Comparison of ENCODE assay signal across 20 cellular contexts in the genomic region with DNA sequence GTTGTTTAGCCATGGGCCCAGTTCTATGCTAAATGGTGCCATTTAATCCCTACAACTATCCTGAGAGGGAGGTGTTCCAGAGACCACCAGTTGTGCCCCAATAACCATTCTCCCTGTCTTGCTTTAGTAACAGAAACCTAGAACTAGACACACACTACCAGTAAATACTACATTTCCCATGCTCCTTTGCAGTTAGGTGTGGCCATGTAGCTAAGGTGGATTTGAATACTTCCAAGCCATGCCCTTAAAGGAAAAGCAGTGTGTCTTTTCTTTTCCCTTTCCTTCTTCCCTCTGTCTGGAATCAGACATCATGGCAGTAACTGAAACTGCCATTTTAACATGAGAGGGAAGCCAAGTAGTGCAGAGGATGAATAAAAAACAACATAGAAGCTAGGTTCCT.
DNase-seq lines count a peak whose midpoint lies in the region; ATAC-seq, FAIRE-seq and TF ChIP-seq lines count a peak whose summit lies in the region.
"Had no signal": no experiment of that assay in that cellular context is flagged by ENCODE, and none has a peak within 500 bp of the region (broad histone marks: within the 10 kb centered on the region; RNA-seq: fewer than 3 reads in every experiment).

No MANE protein-coding gene starts in this region.

- no peaks in the 10 kb centered on the region for H3K79me2 ChIP-seq in DOHH2 (ENCODE audit: control insufficient read depth, low read length)
- H3K79me2 ChIP-seq in PC-3 (ENCODE audit: low read length) = no peaks in the 10 kb centered on the region

- no peak for TF ChIP-seq CTCF in DOHH2 (IDR thresholded peaks at IDR 0.05; ENCODE audit: low read depth, low read length, poor library complexity, severe bottlenecking)
- TF ChIP-seq CTCF in PC-3 (conservative IDR thresholded peaks at IDR 0.05; ENCODE audit: low read depth, low read length) = no peak

- H3K27me3 ChIP-seq in DOHH2 (ENCODE audit: control insufficient read depth, low read length) = 0 out of 2 replicates have a peak, but pooled peaks cover 2% of the 10 kb centered on the region
- no peaks in the 10 kb centered on the region for H3K27me3 ChIP-seq in PC-3 (ENCODE audit: low read length)
- no peaks in the 10 kb centered on the region for H3K27me3 ChIP-seq in naive thymus-derived CD4-positive, alpha-beta T cell (ENCODE audit: control insufficient read depth in 2 of 2, insufficient read depth in 2 of 2, low read length in 2 of 2)
- H3K27me3 ChIP-seq: BLaER1 treated with 17β-estradiol and CSF1 and Interleukin-3, amounts not matched to agents 10 nM and 100 nM; Peyer's patch had no signal

- H3K9me3 ChIP-seq in DOHH2 (ENCODE audit: control insufficient read depth, insufficient read depth, low read length) (no peaks in the 10 kb centered on the region), PC-3 (ENCODE audit: low read length) (no peaks in the 10 kb centered on the region)
- H3K9me3 ChIP-seq in naive thymus-derived CD4-positive, alpha-beta T cell (ENCODE audit: control insufficient read depth in 2 of 3, low read length in 3 of 3) = no peaks in the 10 kb centered on the region
- H3K9me3 ChIP-seq: A549, HAP-1, Peyer's patch had no signal

- no peak overlapping the region for H3K4me3 Mint-ChIP-seq in naive thymus-derived CD4-positive, alpha-beta T cell

- H3K4me2 ChIP-seq in DOHH2 (ENCODE audit: low read length) = peak overlapping the region; percentile 21; the same call in 1 of the 2 replicates
- no peak overlapping the region for H3K4me2 ChIP-seq in PC-3 (ENCODE audit: low read length)
- H3K4me2 ChIP-seq: A549; BLaER1 treated with 17β-estradiol and CSF1 and Interleukin-3, amounts not matched to agents 10 nM and 100 nM; KMS-11 had no signal

- BruUV-seq in PC-3 (replicated peaks; lab: Mats Ljungman, UMichigan) = no TSS peak

- H2AFZ ChIP-seq in PC-3 (ENCODE audit: low read length) = peak overlapping the region; percentile 30; the same call in 1 of the 2 replicates

- peaks cover 0 to 5% (median 3%) of the 10 kb centered on the region in 5 donors for H3K36me3 Mint-ChIP-seq in naive thymus-derived CD4-positive, alpha-beta T cell

- intact Hi-C loops in PC-3 (cut with micrococcal nuclease) = no loop called here
- intact Hi-C loops in naive thymus-derived CD4-positive, alpha-beta T cell (cut with micrococcal nuclease) = no loop called here

- no peak overlapping the region for H3K27ac Mint-ChIP-seq in naive thymus-derived CD4-positive, alpha-beta T cell

- CTCF ChIA-PET in PC-3 (lab: Charles Lee) = no interaction called here
- CTCF ChIA-PET in naive thymus-derived CD4-positive, alpha-beta T cell (lab: Charles Lee) = no interaction called here

- H3K9me2 ChIP-seq in DOHH2 (replicated peaks; ENCODE audit: control insufficient read depth, low read length) = no peaks in the 10 kb centered on the region
- no peaks in the 10 kb centered on the region for H3K9me2 ChIP-seq in PC-3 (replicated peaks; ENCODE audit: low read length)

- H3K27ac ChIP-seq in DOHH2 (ENCODE audit: low read depth, low read length) (no peak overlapping the region), PC-3 (ENCODE audit: low read length) (no peak overlapping the region)
- no peak overlapping the region for H3K27ac ChIP-seq in naive thymus-derived CD4-positive, alpha-beta T cell (ENCODE audit: low read depth, low read length)
- H3K27ac ChIP-seq: A549; BLaER1 treated with 17β-estradiol and CSF1 and Interleukin-3, amounts not matched to agents 10 nM and 100 nM; HL-60; KMS-11; Peyer's patch had no signal

- FAIRE-seq in HTR-8/SVneo (lab: Jason Lieb, UNC) = peak; percentile 20
- FAIRE-seq: A549 had no signal

- H3K4me1 Mint-ChIP-seq in naive thymus-derived CD4-positive, alpha-beta T cell = peaks cover 0 to 5% (median 0%) of the 10 kb centered on the region in 7 donors

- H3K4me1 ChIP-seq in DOHH2 (ENCODE audit: control insufficient read depth, low read length) = no peaks in the 10 kb centered on the region
- peaks cover 22% of the 10 kb centered on the region for H3K4me1 ChIP-seq in PC-3 (ENCODE audit: insufficient read depth, low read length)
- H3K4me1 ChIP-seq in naive thymus-derived CD4-positive, alpha-beta T cell (ENCODE audit: control insufficient read depth in 2 of 2, insufficient read depth in 2 of 2, low read length in 2 of 2) = no peaks in the 10 kb centered on the region
- H3K4me1 ChIP-seq: A549, HAP-1, Peyer's patch had no signal

- peaks cover 0 to 6% (median 2%) of the 10 kb centered on the region in 11 donors for H3K9me3 Mint-ChIP-seq in naive thymus-derived CD4-positive, alpha-beta T cell

- peaks cover 3 to 40% (median 9%) of the 10 kb centered on the region in 5 donors for H3K27me3 Mint-ChIP-seq in naive thymus-derived CD4-positive, alpha-beta T cell

- POLR2A ChIA-PET in PC-3 (lab: Charles Lee; ENCODE audit: unreplicated experiment) = no interaction called here
- POLR2A ChIA-PET in naive thymus-derived CD4-positive, alpha-beta T cell (lab: Charles Lee) = no interaction called here

- H4K20me1 ChIP-seq in DOHH2 (ENCODE audit: control insufficient read depth, insufficient read depth, low read depth, low read length) = no peaks in the 10 kb centered on the region
- H4K20me1 ChIP-seq in PC-3 (ENCODE audit: low read length) = no peaks in the 10 kb centered on the region
- H4K20me1 ChIP-seq: BLaER1 treated with 17β-estradiol and CSF1 and Interleukin-3, amounts not matched to agents 10 nM and 100 nM had no signal

- H3F3A ChIP-seq in DOHH2 (ENCODE audit: control insufficient read depth, insufficient read depth) = no peaks in the 10 kb centered on the region
- no peaks in the 10 kb centered on the region for H3F3A ChIP-seq in PC-3 (ENCODE audit: low read length, unreplicated experiment)

- H3K36me3 ChIP-seq in DOHH2 (ENCODE audit: control insufficient read depth, low read length) (no peaks in the 10 kb centered on the region), PC-3 (ENCODE audit: low read depth, low read length) (no peaks in the 10 kb centered on the region)
- no peaks in the 10 kb centered on the region for H3K36me3 ChIP-seq in naive thymus-derived CD4-positive, alpha-beta T cell (ENCODE audit: control insufficient read depth in 2 of 3, insufficient read depth in 3 of 3, low read length in 3 of 3)
- H3K36me3 ChIP-seq: BLaER1 treated with 17β-estradiol and CSF1 and Interleukin-3, amounts not matched to agents 10 nM and 100 nM; HAP-1; Peyer's patch had no signal

- H3K4me3 ChIP-seq in DOHH2 (ENCODE audit: low read length) = no peak overlapping the region
- H3K4me3 ChIP-seq in PC-3 (ENCODE audit: low read length) = no peak overlapping the region
- H3K4me3 ChIP-seq in naive thymus-derived CD4-positive, alpha-beta T cell (ENCODE audit: low read length) = no peak overlapping the region
- H3K4me3 ChIP-seq: A549; BLaER1 treated with 17β-estradiol and CSF1 and Interleukin-3, amounts not matched to agents 10 nM and 100 nM; HAP-1; Peyer's patch had no signal

- DNase-seq in HTR-8/SVneo (ENCODE audit: insufficient read length, low spot score) = no peak
- DNase-seq in PC-3 = peak; percentile 15
- peak; percentile 26 for DNase-seq in iPS-NIHi11 (ENCODE audit: low spot score)
- no peak for DNase-seq in SIG-M5 treated with dmso at 0.1 percent for 504 hours (lab: John Stamatoyannopoulos, UW; ENCODE audit: unreplicated experiment)
- no peak for DNase-seq in GM03348 (ENCODE audit: low spot score)
- DNase-seq in naive thymus-derived CD4-positive, alpha-beta T cell = no peak
- DNase-seq: MM.1S, NCI-H1105 treated with DMSO at 0.1 percent for 48 hours, NCI-H187, NCI-H446 treated with DMSO at 0.1 percent for 48 hours, Peyer's patch, Right ventricle myocardium superior had no signal

- no peak for ATAC-seq in PC-3
- no peak for ATAC-seq in HG03175 (IDR thresholded peaks at IDR 0.05; ENCODE audit: unreplicated experiment)
- no peak for ATAC-seq in naive thymus-derived CD4-positive, alpha-beta T cell
- ATAC-seq: SK-N-SH treated with all-trans-retinoic acid at 6 μM for 48 hours had no signal

- no peak overlapping the region for H3K9ac ChIP-seq in PC-3 (ENCODE audit: low read length)
- H3K9ac ChIP-seq: BLaER1 treated with 17β-estradiol and CSF1 and Interleukin-3, amounts not matched to agents 10 nM and 100 nM; KMS-11 had no signal

Comparison
In these comparisons a context has a peak if more than half of its experiments do, and no peak if none do; other contexts are left out.
1. DNase-seq: peak in PC-3 (single experiment) and iPS-NIHi11 (single experiment); none in HTR-8/SVneo (single experiment), SIG-M5 treated with dmso at 0.1 percent for 504 hours (single experiment), GM03348 (single experiment) and naive thymus-derived CD4-positive, alpha-beta T cell (0 of 9).